ENCODE assay signal across 1 cellular context in genomic region chr12:49093746-49094103, GRCh38.
TF ChIP-seq lines count a peak whose summit lies in the region.

No MANE protein-coding gene starts in this region.

TF ChIP-seq in endothelial cell of umbilical vein, 7 proteins besides CTCF, POLR2A, EP300 and RAD21:
- TF ChIP-seq EZH2 (IDR thresholded peaks at IDR 0.05; ENCODE audit: borderline replicate concordance, low read depth, low read length, severe bottlenecking) (no peak), JUN (IDR thresholded peaks at IDR 0.05; ENCODE audit: borderline replicate concordance, insufficient read depth, insufficient read length, low read depth) (no peak), FOS (IDR thresholded peaks at IDR 0.05; ENCODE audit: borderline replicate concordance, insufficient read depth, low read length) (no peak), GATA2 (IDR thresholded peaks at IDR 0.05; ENCODE audit: insufficient read depth, insufficient read length, low read depth, low read length) (no peak), POLR2AphosphoS5 (IDR thresholded peaks at IDR 0.05; ENCODE audit: insufficient read depth, low read depth, low read length) (no peak), MYC (IDR thresholded peaks at IDR 0.05; ENCODE audit: low read depth, low read length) (no peak)
